17 cellular contexts compared by ENCODE assay signal in genomic region chr10:85544956-85545355, GRCh38.
"Had no signal": no experiment of that assay in that cellular context is flagged by ENCODE, and none has a peak within 500 bp of the region (broad histone marks: within the 10 kb centered on the region; RNA-seq: fewer than 3 reads in every experiment).

No MANE protein-coding gene starts in this region.

- H3K27ac ChIP-seq: esophagus squamous epithelium, hepatocyte, left lung, skin epidermis, tibial nerve, WERI-Rb-1 had no signal

- H3K36me3 ChIP-seq: esophagus squamous epithelium, left lung, tibial nerve, WERI-Rb-1 had no signal

- H3K4me1 ChIP-seq: esophagus squamous epithelium, left lung had no signal

- ATAC-seq: activated CD4-positive, alpha-beta T cell treated with anti-CD3 and anti-CD28 coated beads for 36 hours; activated CD8-positive, alpha-beta memory T cell treated with anti-CD3 and anti-CD28 coated beads, Interleukin-2, amount 10 ng/mL, durations not matched to agents 7 days and 5 days; left lung; right cardiac atrium; T-helper 17 cell had no signal

- H3K4me2 ChIP-seq: hepatocyte had no signal

- H3K4me3 ChIP-seq: esophagus squamous epithelium, hepatocyte, left lung, skin epidermis, tibial nerve had no signal

- DNase-seq: activated CD4-positive, alpha-beta memory T cell treated with anti-CD3 and anti-CD28 coated beads for 36 hours; activated CD4-positive, alpha-beta T cell treated with anti-CD3 and anti-CD28 coated beads for 36 hours; activated CD8-positive, alpha-beta memory T cell treated with anti-CD3 and anti-CD28 coated beads, Interleukin-2, amount 10 ng/mL, durations not matched to agents 7 days and 5 days; activated naive CD4-positive, alpha-beta T cell treated with anti-CD3 and anti-CD28 coated beads, Interleukin-2, amount 10 ng/mL, durations not matched to agents 7 days and 5 days; activated T-cell treated with anti-CD3 and anti-CD28 coated beads, Interleukin-2, amount 50 U/mL, for 1 hour; esophagus squamous epithelium; left lung; occipital lobe; right cardiac atrium; stimulated activated CD4-positive, alpha-beta T cell treated with anti-CD3 and anti-CD28 coated beads, Interleukin-15, amount 100 ng/mL, for 24 hours; stimulated activated CD4-positive, alpha-beta T cell treated with anti-CD3 and anti-CD28 coated beads, Interleukin-4, amount 100 ng/mL, for 24 hours; stimulated activated naive CD4-positive, alpha-beta T cell; T-helper 17 cell; WERI-Rb-1 had no signal

- H3K27me3 ChIP-seq: esophagus squamous epithelium, hepatocyte, left lung, tibial nerve had no signal

- H3K79me2 ChIP-seq: hepatocyte had no signal
